9 cellular contexts compared by ENCODE assay signal in the genomic region with DNA sequence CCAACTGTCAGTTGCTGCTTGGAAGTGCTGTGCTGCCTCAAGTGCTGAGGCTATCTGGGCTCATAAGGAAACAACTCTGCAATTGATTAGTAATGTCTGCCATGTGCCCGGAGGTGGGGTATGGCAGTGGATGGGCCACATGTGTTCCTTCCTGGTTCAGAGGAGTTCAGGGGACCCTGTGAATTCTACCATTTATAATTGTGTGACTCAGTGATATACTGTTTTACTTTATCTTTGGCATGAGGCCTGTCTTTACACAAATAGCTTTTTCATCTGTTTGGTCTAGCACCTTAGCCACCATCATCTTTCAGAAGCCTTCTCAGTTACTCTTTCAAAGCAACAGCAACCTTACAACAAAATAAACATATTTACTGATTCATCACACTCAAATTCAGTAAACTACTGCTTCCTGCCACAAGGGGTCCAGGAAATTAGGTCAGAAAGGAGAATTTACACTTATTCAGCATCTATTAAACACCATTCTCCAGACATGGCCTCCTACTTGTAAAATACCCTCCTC. TPM values are rescaled to one million over a fixed set of nuclear protein-coding genes. Genes with fewer than 3 reads are reported as not detected.
DNase-seq lines count a peak whose midpoint lies in the region; ATAC-seq and TF ChIP-seq lines count a peak whose summit lies in the region.
"Had no signal": no experiment of that assay in that cellular context is flagged by ENCODE, and none has a peak within 500 bp of the region (broad histone marks: within the 10 kb centered on the region; RNA-seq: fewer than 3 reads in every experiment).

No MANE protein-coding gene starts in this region.

- TF ChIP-seq CTCF in left ventricle myocardium inferior (IDR thresholded peaks at IDR 0.05; ENCODE audit: borderline replicate concordance): peak; percentile 37
- TF ChIP-seq CTCF in foreskin fibroblast (IDR thresholded peaks at IDR 0.05; ENCODE audit: low read depth, low read length): peak; percentile 46
- no peak for TF ChIP-seq CTCF in vagina (IDR thresholded peaks at IDR 0.05)

- no peak overlapping the region for H3K18ac ChIP-seq in neuronal stem cell (ENCODE audit: low read length)

- DNase-seq in left ventricle myocardium inferior (no peak), cardiac septum (ENCODE audit: low spot score) (no peak), foreskin fibroblast (peak; percentile 20 to 46), vagina (ENCODE audit: extremely low spot score in 2 of 2) (no peak), SHP77 (lab: John Stamatoyannopoulos, UW) (no peak), neuronal stem cell (ENCODE audit: low spot score) (no peak)
- DNase-seq in activated naive CD4-positive, alpha-beta T cell treated with Interleukin-2 at 50 U/mL for 16 hours: no peak
- DNase-seq: NCI-H446 had no signal

- H3K36me3 ChIP-seq in left ventricle myocardium inferior: no peaks in the 10 kb centered on the region
- H3K36me3 ChIP-seq in vagina: no peaks in the 10 kb centered on the region
- peaks cover 0 to 2% of the 10 kb centered on the region in 2 donors for H3K36me3 ChIP-seq in neuronal stem cell (replicated peaks in 1 of 2; ENCODE audit: control insufficient read depth in 2 of 2, insufficient read depth in 2 of 2, low read length in 2 of 2)

- H3K23ac ChIP-seq in neuronal stem cell (ENCODE audit: low read depth, low read length, poor library complexity): no peak overlapping the region

- no peak overlapping the region for H2BK120ac ChIP-seq in neuronal stem cell (ENCODE audit: low read depth, low read length)

- no peak overlapping the region for H3K4ac ChIP-seq in neuronal stem cell (ENCODE audit: low read length)

- no peak overlapping the region for H2BK12ac ChIP-seq in neuronal stem cell (ENCODE audit: low read length)

- no peak overlapping the region for H4K91ac ChIP-seq in neuronal stem cell (ENCODE audit: low read depth, low read length, poor library complexity)

- H3K4me2 ChIP-seq in neuronal stem cell (ENCODE audit: insufficient read depth, low read length, poor library complexity, severe bottlenecking): no peak overlapping the region

- H3K27ac ChIP-seq in left ventricle myocardium inferior (replicated peaks): peak overlapping the region; percentile 96
- H3K27ac ChIP-seq in vagina: peak overlapping the region; percentile 23
- no peak overlapping the region for H3K27ac ChIP-seq in neuronal stem cell (replicated peaks; ENCODE audit: low read length)

- H2AK5ac ChIP-seq in neuronal stem cell (ENCODE audit: low read depth, low read length): no peak overlapping the region

- no peak overlapping the region for H3K4me3 ChIP-seq in left ventricle myocardium inferior
- no peak overlapping the region for H3K4me3 ChIP-seq in foreskin fibroblast (ENCODE audit: low read depth in 1 of 2, low read length in 2 of 2)
- no peak overlapping the region for H3K4me3 ChIP-seq in vagina
- H3K4me3 ChIP-seq in neuronal stem cell (ENCODE audit: low read length in 2 of 2): no peak overlapping the region

- H4K8ac ChIP-seq in neuronal stem cell (ENCODE audit: low read depth, low read length): no peak overlapping the region

- WGBS in neuronal stem cell (ENCODE audit: extremely low coverage in 2 of 2, insufficient read length in 2 of 2, insufficient replicate concordance in 1 of 2), 2 donors: no CpG with 5 or more reads among the region's 1 CpG

- H2BK5ac ChIP-seq in neuronal stem cell (ENCODE audit: low read length): no peak overlapping the region

- TF ChIP-seq POLR2A in vagina (IDR thresholded peaks at IDR 0.05): no peak

- H2BK15ac ChIP-seq in neuronal stem cell (ENCODE audit: low read length): no peak overlapping the region

- H3K27me3 ChIP-seq in left ventricle myocardium inferior (ENCODE audit: low read depth) (no peaks in the 10 kb centered on the region), vagina (no peaks in the 10 kb centered on the region), neuronal stem cell (ENCODE audit: control insufficient read depth in 3 of 3, insufficient read depth in 3 of 3, low read depth in 1 of 3, low read length in 3 of 3) (no peaks in the 10 kb centered on the region)

- intact Hi-C loops in left ventricle myocardium inferior (cut with micrococcal nuclease): no loop called here
- intact Hi-C loops in cardiac septum (cut with DNase I): no loop called here
- intact Hi-C loops in vagina (cut with DNase I): no loop called here

- H3K4me1 ChIP-seq in left ventricle myocardium inferior (peaks cover 95% of the 10 kb centered on the region), vagina (peaks cover 29% of the 10 kb centered on the region), neuronal stem cell (ENCODE audit: control insufficient read depth in 2 of 2, insufficient read depth in 1 of 2, low read depth in 1 of 2, low read length in 2 of 2) (no peaks in the 10 kb centered on the region)

- H3K9ac ChIP-seq in neuronal stem cell (ENCODE audit: low read depth, low read length, poor library complexity): no peak overlapping the region

- no peaks in the 10 kb centered on the region for H3K79me1 ChIP-seq in neuronal stem cell (ENCODE audit: low read depth, low read length)

- H3K14ac ChIP-seq in neuronal stem cell (ENCODE audit: low read length): no peak overlapping the region

- H3K9me3 ChIP-seq in left ventricle myocardium inferior (replicated peaks) (no peaks in the 10 kb centered on the region), vagina (no peaks in the 10 kb centered on the region), neuronal stem cell (replicated peaks in 1 of 2; ENCODE audit: control insufficient read depth in 2 of 2, insufficient read depth in 1 of 2, low read depth in 1 of 2, low read length in 2 of 2) (no peaks in the 10 kb centered on the region)

- no peak overlapping the region for H2AFZ ChIP-seq in neuronal stem cell (ENCODE audit: low read length)

- ATAC-seq in SK-N-SH treated with all-trans-retinoic acid at 6 μM for 48 hours: no peak; the same call in 2 of the 3 replicates

TF ChIP-seq in SK-N-SH treated with all-trans-retinoic acid at 6 μM for 48 hours, 23 proteins besides CTCF, POLR2A, EP300 and RAD21:
- TF ChIP-seq ZFP30 (CRISPR knock-in tag; IDR thresholded peaks at IDR 0.05): no peak
- TF ChIP-seq ZNF565 (CRISPR knock-in tag; conservative IDR thresholded peaks at IDR 0.05; ENCODE audit: low read depth): no peak
- no peak for TF ChIP-seq ESRRG (CRISPR knock-in tag; IDR thresholded peaks at IDR 0.05)
- 0 out of 2 replicates have a peak, but pooled peaks have one; percentile 9 for TF ChIP-seq ZFP3 (CRISPR knock-in tag; IDR thresholded peaks at IDR 0.05)

RNA-seq across cellular contexts. Expression of a gene that starts 20.9 kb away (rescaled TPM):
- 769 TPM for total RNA-seq in left ventricle myocardium inferior
- total RNA-seq in cardiac septum: 980 TPM
- 110 TPM for total RNA-seq in vagina
- polyA plus RNA-seq in neuronal stem cell (2013, experiment 1 of 2): 16.6 TPM
- polyA plus RNA-seq in neuronal stem cell (2013, experiment 2 of 2): 16.6 TPM

Comparison
In these comparisons a context has a peak if more than half of its experiments do, and no peak if none do; other contexts are left out.
1. DNase-seq: peak in foreskin fibroblast (2 of 2); none in left ventricle myocardium inferior (single experiment), cardiac septum (single experiment), vagina (0 of 2), SHP77 (0 of 2), neuronal stem cell (single experiment) and activated naive CD4-positive, alpha-beta T cell treated with Interleukin-2 at 50 U/mL for 16 hours (single experiment).
2. CTCF ChIP-seq: peak in left ventricle myocardium inferior (single experiment) and foreskin fibroblast (single experiment); none in vagina (0 of 3).